ENCODE assay signal across 22 cellular contexts in genomic region chr3:40079845-40080240, GRCh38.
DNase-seq lines count a peak whose midpoint lies in the region; ATAC-seq, FAIRE-seq and TF ChIP-seq lines count a peak whose summit lies in the region.
"Had no signal": no experiment of that assay in that cellular context is flagged by ENCODE, and none has a peak within 500 bp of the region (broad histone marks: within the 10 kb centered on the region; RNA-seq: fewer than 3 reads in every experiment).

No MANE protein-coding gene starts in this region.

- peak; percentile 43 for FAIRE-seq in keratinocyte (lab: Jason Lieb, UNC)
- FAIRE-seq: GM18507, islet of Langerhans, RCC 7860 had no signal

- no peak overlapping the region for H3K4me3 ChIP-seq in ACC112 (ENCODE audit: low read depth, low read length)
- H3K4me3 ChIP-seq in PC-3 (ENCODE audit: low read length): no peak overlapping the region
- H3K4me3 ChIP-seq in keratinocyte (ENCODE audit: control insufficient read depth in 2 of 3, extremely low read depth in 1 of 3, insufficient read depth in 2 of 3, low read depth in 1 of 3, low read length in 3 of 3): peak overlapping the region in 1 of 3 experiments; percentile 1
- H3K4me3 ChIP-seq: adrenal gland, cardiac muscle cell, lower lobe of right lung had no signal

- H3K27ac ChIP-seq in ACC112 (ENCODE audit: low read depth, low read length) (peak overlapping the region; percentile 45), PC-3 (ENCODE audit: low read length) (no peak overlapping the region), keratinocyte (ENCODE audit: control insufficient read depth, insufficient read depth, low read length) (peak overlapping the region; percentile 5)
- H3K27ac ChIP-seq: adrenal gland, cardiac muscle cell, lower lobe of right lung had no signal

- CTCF ChIA-PET in PC-3 (lab: Charles Lee): no interaction called here

- TF ChIP-seq CTCF in PC-3 (conservative IDR thresholded peaks at IDR 0.05; ENCODE audit: low read depth, low read length) (no peak), keratinocyte (optimal IDR thresholded peaks at IDR 0.05 in 1 of 3, IDR thresholded peaks at IDR 0.05 in 1 of 3, conservative IDR thresholded peaks at IDR 0.05 in 1 of 3; ENCODE audit: extremely low read depth in 1 of 3, insufficient read depth in 2 of 3, low read length in 3 of 3) (no peak)

- H2AFZ ChIP-seq in ACC112 (ENCODE audit: low read length, unreplicated experiment) (no peak overlapping the region), PC-3 (ENCODE audit: low read length) (no peak overlapping the region), keratinocyte (ENCODE audit: control insufficient read depth, low read length) (no peak overlapping the region)

- no peaks in the 10 kb centered on the region for H3F3A ChIP-seq in PC-3 (ENCODE audit: low read length, unreplicated experiment)

- dilution Hi-C loops in keratinocyte (cut with MboI; ENCODE audit: extremely low pct_ligation_motif_present, low sequenced_read_pairs): no loop called here

- no peaks in the 10 kb centered on the region for H3K27me3 ChIP-seq in ACC112 (ENCODE audit: insufficient read depth, low read length)
- peaks cover 3% of the 10 kb centered on the region; the same call in 1 of the 2 replicates for H3K27me3 ChIP-seq in PC-3 (ENCODE audit: low read length)
- no peaks in the 10 kb centered on the region for H3K27me3 ChIP-seq in keratinocyte (ENCODE audit: control insufficient read depth, extremely low read depth, insufficient read depth, low read length)
- H3K27me3 ChIP-seq: adrenal gland, cardiac muscle cell had no signal

- no peaks in the 10 kb centered on the region for H3K9me1 ChIP-seq in keratinocyte (ENCODE audit: control insufficient read depth, extremely low read depth, insufficient read depth, low read length)

- H3K9me3 ChIP-seq in PC-3 (ENCODE audit: low read length) (no peaks in the 10 kb centered on the region), keratinocyte (ENCODE audit: control insufficient read depth, low read depth, low read length) (no peaks in the 10 kb centered on the region)
- H3K9me3 ChIP-seq: adrenal gland, lower lobe of right lung had no signal

- H3K4me2 ChIP-seq in PC-3 (ENCODE audit: low read length) (no peak overlapping the region), keratinocyte (ENCODE audit: control insufficient read depth, extremely low read depth, insufficient read depth, low read depth, low read length) (peak overlapping the region; percentile 1)

- POLR2A ChIA-PET in PC-3 (lab: Charles Lee; ENCODE audit: unreplicated experiment): no interaction called here

- H3K9ac ChIP-seq in PC-3 (ENCODE audit: low read length) (no peak overlapping the region), keratinocyte (ENCODE audit: control insufficient read depth, extremely low read depth, insufficient read depth, low read length) (no peak overlapping the region)

- H3K36me3 ChIP-seq in ACC112 (ENCODE audit: insufficient read depth, low read length) (no peaks in the 10 kb centered on the region), PC-3 (ENCODE audit: low read depth, low read length) (no peaks in the 10 kb centered on the region), keratinocyte (ENCODE audit: control insufficient read depth in 2 of 2, extremely low read depth in 1 of 2, insufficient read depth in 2 of 2, low read length in 2 of 2) (no peaks in the 10 kb centered on the region)
- H3K36me3 ChIP-seq: adrenal gland, cardiac muscle cell, lower lobe of right lung had no signal

- intact Hi-C loops in PC-3 (cut with micrococcal nuclease): no loop called here
- intact Hi-C loops in sciatic nerve (cut with DNase I): no loop called here

- H3K4me1 ChIP-seq in ACC112 (ENCODE audit: control insufficient read depth, insufficient read depth, low read length, unreplicated experiment): peaks cover 6% of the 10 kb centered on the region
- H3K4me1 ChIP-seq in PC-3 (ENCODE audit: insufficient read depth, low read length): no peaks in the 10 kb centered on the region
- H3K4me1 ChIP-seq in keratinocyte (ENCODE audit: control insufficient read depth, extremely low read depth, insufficient read depth, low read length): peaks cover 17% of the 10 kb centered on the region
- H3K4me1 ChIP-seq: adrenal gland, lower lobe of right lung had no signal

- H3K79me2 ChIP-seq in ACC112 (ENCODE audit: control insufficient read depth, insufficient read depth, low read length, unreplicated experiment) (no peaks in the 10 kb centered on the region), PC-3 (ENCODE audit: low read length) (no peaks in the 10 kb centered on the region), keratinocyte (ENCODE audit: control insufficient read depth, insufficient read depth, low read length) (no peaks in the 10 kb centered on the region)

- H4K20me1 ChIP-seq in PC-3 (ENCODE audit: low read length) (no peaks in the 10 kb centered on the region), keratinocyte (ENCODE audit: control insufficient read depth, extremely low read depth, insufficient read depth, low read length) (no peaks in the 10 kb centered on the region)

- DNase-seq in PC-3: peak; percentile 7
- DNase-seq in dedifferentiated amniotic fluid mesenchymal stem cell (ENCODE audit: extremely low spot score): peak; percentile 22
- no peak for DNase-seq in keratinocyte (ENCODE audit: low read depth, low spot score)
- DNase-seq in effector CD8-positive, alpha-beta T cell (lab: John Stamatoyannopoulos, UW): no peak
- DNase-seq in NCI-H524 (lab: John Stamatoyannopoulos, UW): no peak
- DNase-seq in stimulated activated naive CD8-positive, alpha-beta T cell treated with anti-CD3 and anti-CD28 coated beads, Interleukin-15, Interleukin-2, amounts not matched to agents 100 U/mL and 50 U/mL, for 24 hours: no peak
- no peak for DNase-seq in sciatic nerve (ENCODE audit: low spot score)
- DNase-seq: 8988T; activated T-cell treated with anti-CD3 and anti-CD28 coated beads, Interleukin-2, amount 50 U/mL, for 24 hours; adrenal gland; CD8-positive, alpha-beta memory T cell; erythroblast; GF-D8; lower lobe of right lung; NCI-H1694 treated with DMSO at 0.1 percent for 48 hours; NCI-H2171 treated with DMSO at 0.1 percent for 48 hours; NCI-H526 had no signal

- no peak for ATAC-seq in PC-3
- no peak for ATAC-seq in stimulated activated naive CD8-positive, alpha-beta T cell treated with anti-CD3 and anti-CD28 coated beads, Interleukin-15, Interleukin-2, amounts not matched to agents 100 U/mL and 50 U/mL, for 24 hours
- ATAC-seq in sciatic nerve: no peak

- no peaks in the 10 kb centered on the region for H3K9me2 ChIP-seq in PC-3 (replicated peaks; ENCODE audit: low read length)

- no TSS peak for BruUV-seq in PC-3 (replicated peaks; lab: Mats Ljungman, UMichigan)

Comparison
In these comparisons a context has a peak if more than half of its experiments do, and no peak if none do; other contexts are left out.
1. DNase-seq: peak in PC-3 (single experiment) and dedifferentiated amniotic fluid mesenchymal stem cell (single experiment); none in keratinocyte (single experiment), effector CD8-positive, alpha-beta T cell (single experiment), NCI-H524 (0 of 2), stimulated activated naive CD8-positive, alpha-beta T cell treated with anti-CD3 and anti-CD28 coated beads, Interleukin-15, Interleukin-2, amounts not matched to agents 100 U/mL and 50 U/mL, for 24 hours (single experiment) and sciatic nerve (single experiment).